Comparison of ENCODE assay signal across 2 cellular contexts in genomic region chr2:83516503-83516902, GRCh38.
TF ChIP-seq lines count a peak whose summit lies in the region.

No MANE protein-coding gene starts in this region.

TF ChIP-seq in GM23338, 12 proteins besides CTCF, POLR2A, EP300 and RAD21 (continued from another document):
- TF ChIP-seq ZNF462 (CRISPR knock-in tag; IDR thresholded peaks at IDR 0.05), result no peak
- no peak for TF ChIP-seq ETS1 (IDR thresholded peaks at IDR 0.05)
- no peak for TF ChIP-seq STAT1 (IDR thresholded peaks at IDR 0.05; ENCODE audit: unreplicated experiment)
- no peak for TF ChIP-seq POLR2AphosphoS5 (IDR thresholded peaks at IDR 0.05; ENCODE audit: low read depth)
- TF ChIP-seq CREB1 (CRISPR knock-in tag; IDR thresholded peaks at IDR 0.05; ENCODE audit: low read depth), result no peak
TF ChIP-seq in GM23338: peak in this region for 0.

TF ChIP-seq in K562, 482 proteins besides CTCF, POLR2A, EP300 and RAD21 (continued from another document):
- no peak for TF ChIP-seq ARID4B (CRISPR knock-in tag; IDR thresholded peaks at IDR 0.05)
- TF ChIP-seq SNIP1 (IDR thresholded peaks at IDR 0.05; ENCODE audit: low read depth), result no peak
- no peak for TF ChIP-seq EHMT2 (IDR thresholded peaks at IDR 0.05)
- TF ChIP-seq ZNF212 (CRISPR knock-in tag; IDR thresholded peaks at IDR 0.05), result no peak
- no peak for TF ChIP-seq NFE2 (IDR thresholded peaks at IDR 0.05; ENCODE audit: low read depth)
- no peak for TF ChIP-seq HCFC1 (IDR thresholded peaks at IDR 0.05; ENCODE audit: low read depth, low read length)
- no peak for TF ChIP-seq KDM1A (IDR thresholded peaks at IDR 0.05)
- TF ChIP-seq ZNF561 (CRISPR knock-in tag; conservative IDR thresholded peaks at IDR 0.05), result no peak
- TF ChIP-seq ARNT (IDR thresholded peaks at IDR 0.05), result no peak
- no peak for TF ChIP-seq NR3C1 (CRISPR knock-in tag; IDR thresholded peaks at IDR 0.05)
- TF ChIP-seq GMEB1 (CRISPR knock-in tag; IDR thresholded peaks at IDR 0.05), result no peak
